In the genomic region with DNA sequence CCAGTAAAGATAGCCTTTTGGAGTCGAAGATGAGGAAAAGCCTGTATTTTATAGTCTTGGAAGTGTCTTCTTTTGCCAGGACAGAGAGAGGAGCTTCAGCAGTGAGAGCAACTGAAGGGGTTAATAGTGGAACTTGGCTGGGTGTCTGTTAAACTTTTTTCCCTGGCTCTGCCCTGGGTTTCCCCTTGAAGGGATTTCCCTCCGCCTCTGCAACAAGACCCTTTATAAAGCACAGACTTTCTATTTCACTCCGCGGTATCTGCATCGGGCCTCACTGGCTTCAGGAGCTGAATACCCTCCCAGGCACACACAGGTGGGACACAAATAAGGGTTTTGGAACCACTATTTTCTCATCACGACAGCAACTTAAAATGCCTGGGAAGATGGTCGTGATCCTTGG, we compare ENCODE assay signal across 11 cellular contexts. TPM values are rescaled to one million over a fixed set of nuclear protein-coding genes. Genes with fewer than 3 reads are reported as not detected.
DNase-seq lines count a peak whose midpoint lies in the region; ATAC-seq and TF ChIP-seq lines count a peak whose summit lies in the region.
"Had no signal": no experiment of that assay in that cellular context is flagged by ENCODE, and none has a peak within 500 bp of the region (broad histone marks: within the 10 kb centered on the region; RNA-seq: fewer than 3 reads in every experiment).

A gene with protein sequence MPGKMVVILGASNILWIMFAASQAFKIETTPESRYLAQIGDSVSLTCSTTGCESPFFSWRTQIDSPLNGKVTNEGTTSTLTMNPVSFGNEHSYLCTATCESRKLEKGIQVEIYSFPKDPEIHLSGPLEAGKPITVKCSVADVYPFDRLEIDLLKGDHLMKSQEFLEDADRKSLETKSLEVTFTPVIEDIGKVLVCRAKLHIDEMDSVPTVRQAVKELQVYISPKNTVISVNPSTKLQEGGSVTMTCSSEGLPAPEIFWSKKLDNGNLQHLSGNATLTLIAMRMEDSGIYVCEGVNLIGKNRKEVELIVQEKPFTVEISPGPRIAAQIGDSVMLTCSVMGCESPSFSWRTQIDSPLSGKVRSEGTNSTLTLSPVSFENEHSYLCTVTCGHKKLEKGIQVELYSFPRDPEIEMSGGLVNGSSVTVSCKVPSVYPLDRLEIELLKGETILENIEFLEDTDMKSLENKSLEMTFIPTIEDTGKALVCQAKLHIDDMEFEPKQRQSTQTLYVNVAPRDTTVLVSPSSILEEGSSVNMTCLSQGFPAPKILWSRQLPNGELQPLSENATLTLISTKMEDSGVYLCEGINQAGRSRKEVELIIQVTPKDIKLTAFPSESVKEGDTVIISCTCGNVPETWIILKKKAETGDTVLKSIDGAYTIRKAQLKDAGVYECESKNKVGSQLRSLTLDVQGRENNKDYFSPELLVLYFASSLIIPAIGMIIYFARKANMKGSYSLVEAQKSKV (plus strand): TSS at position 253 of the 400 bp plus-strand sequence. CDS start 119 bp downstream, at position 372.

- H3K4me3 ChIP-seq in AG10803 (ENCODE audit: low read length) (peak within 1 kb of the TSS; percentile 5; the same call in 1 of the 2 replicates), neural progenitor cell (no peak within 1 kb of the TSS)

- H3K79me2 ChIP-seq in neural progenitor cell (ENCODE audit: low read depth) = no peaks in the 10 kb centered on the region

- no peak within 1 kb of the TSS for H3K9ac ChIP-seq in neural progenitor cell

- ATAC-seq in HG02588 (IDR thresholded peaks at IDR 0.05; ENCODE audit: unreplicated experiment) = peak; percentile 82
- no peak for ATAC-seq in GM19397 (IDR thresholded peaks at IDR 0.05; ENCODE audit: unreplicated experiment)

- no peaks in the 10 kb centered on the region for H3K27me3 ChIP-seq in neural progenitor cell

- TF ChIP-seq CTCF in AG10803 (conservative IDR thresholded peaks at IDR 0.05; ENCODE audit: low read length) (no peak), neural progenitor cell (IDR thresholded peaks at IDR 0.05) (no peak)

- H3F3A ChIP-seq in neural progenitor cell (ENCODE audit: low read depth) = no peaks in the 10 kb centered on the region

- H3K9me3 Mint-ChIP-seq in neural progenitor cell = no peaks in the 10 kb centered on the region

- peak within 1 kb of the TSS; percentile 66 for H3K4me3 Mint-ChIP-seq in neural progenitor cell

- peak within 1 kb of the TSS; percentile 45 for H2AFZ ChIP-seq in neural progenitor cell (replicated peaks)

- peaks cover 3% of the 10 kb centered on the region for H3K27me3 Mint-ChIP-seq in neural progenitor cell (ENCODE audit: insufficient read depth, low read depth)

- no peaks in the 10 kb centered on the region for H3K9me3 ChIP-seq in neural progenitor cell (ENCODE audit: low read depth)

- no peaks in the 10 kb centered on the region for H3K36me3 Mint-ChIP-seq in neural progenitor cell
- H3K36me3 Mint-ChIP-seq: CD14-positive monocyte had no signal

- no peak for DNase-seq in AG10803 (ENCODE audit: low read depth)
- DNase-seq in ecto neural progenitor cell (ENCODE audit: low spot score) = peak; percentile 55
- DNase-seq in neural progenitor cell (ENCODE audit: low spot score) = peak; percentile 66
- DNase-seq in activated T-cell treated with anti-CD3 and anti-CD28 coated beads, Interleukin-2, amount 50 U/mL, for 48 hours = no peak
- DNase-seq in hippocampal formation (lab: John Stamatoyannopoulos, UW) = no peak
- DNase-seq in HPDE6-E6E7 (ENCODE audit: extremely low spot score) = no peak
- DNase-seq: WERI-Rb-1 had no signal

- peak within 1 kb of the TSS; percentile 68 for H3K4me2 ChIP-seq in neural progenitor cell

- no peak within 1 kb of the TSS for H3K27ac ChIP-seq in neural progenitor cell
- H3K27ac ChIP-seq: WERI-Rb-1 had no signal

- peaks cover 8% of the 10 kb centered on the region for H3K4me1 Mint-ChIP-seq in neural progenitor cell

- H4K20me1 ChIP-seq in neural progenitor cell (ENCODE audit: low read depth) = no peaks in the 10 kb centered on the region

- H3K27ac Mint-ChIP-seq in neural progenitor cell = no peak within 1 kb of the TSS

- H3K36me3 ChIP-seq in neural progenitor cell = no peaks in the 10 kb centered on the region
- H3K36me3 ChIP-seq: WERI-Rb-1 had no signal

- H3K4me1 ChIP-seq in neural progenitor cell = peaks cover 17% of the 10 kb centered on the region

RNA-seq across cellular contexts. Expression of the gene that starts here (rescaled TPM):
- 0.34 and 2.1 TPM in 2 replicates for total RNA-seq in neural progenitor cell (ENCODE audit: low replicate concordance)
- total RNA-seq: HT1080 had no signal

Comparison
In these comparisons a context has a peak if more than half of its experiments do, and no peak if none do; other contexts are left out.
1. DNase-seq: peak in ecto neural progenitor cell (single experiment) and neural progenitor cell (single experiment); none in AG10803 (single experiment), activated T-cell treated with anti-CD3 and anti-CD28 coated beads, Interleukin-2, amount 50 U/mL, for 48 hours (0 of 2), hippocampal formation (0 of 2) and HPDE6-E6E7 (single experiment).